In the genomic region with DNA sequence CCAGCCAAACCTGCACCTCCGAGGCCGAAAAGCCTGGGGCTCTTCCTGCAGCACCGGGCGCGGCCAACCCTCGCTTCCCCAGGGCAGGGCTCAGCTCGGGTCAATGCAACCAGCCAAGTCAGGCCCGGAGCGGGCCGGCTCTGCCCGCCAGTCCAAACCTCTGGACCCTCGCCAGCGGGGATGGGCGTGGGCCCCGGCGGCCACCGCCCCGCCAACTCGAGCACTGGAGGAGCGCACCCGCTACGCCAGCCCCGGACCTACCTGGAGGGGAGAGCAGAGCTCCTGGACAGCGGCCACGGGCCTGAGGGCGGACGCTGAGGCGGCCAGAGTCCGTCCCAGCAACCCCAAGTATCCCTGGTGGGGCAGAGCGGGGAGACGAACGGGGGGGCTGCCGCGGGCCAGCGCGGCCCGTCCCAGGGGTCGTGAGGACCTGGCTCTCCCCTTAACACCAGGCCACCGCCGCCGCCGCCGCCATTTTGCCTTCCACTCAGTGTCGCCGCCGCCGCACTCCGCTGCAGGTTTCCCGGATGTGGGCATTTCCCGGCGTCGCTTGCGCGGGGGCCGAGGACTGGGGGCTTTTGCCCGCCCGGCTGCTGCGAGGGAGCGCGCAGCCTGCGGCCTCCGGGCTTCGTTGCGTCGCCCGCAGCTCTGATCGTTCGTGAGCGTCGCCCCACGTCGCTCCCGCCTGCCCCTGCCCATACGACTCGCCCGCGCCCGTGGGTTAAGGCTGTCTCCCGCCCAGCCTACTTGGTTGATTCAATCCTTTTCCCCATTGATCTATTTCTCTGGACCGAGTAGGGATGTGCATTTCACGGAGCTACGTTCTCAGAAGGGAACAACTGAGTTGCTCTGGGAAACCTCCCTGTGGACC, we compare ENCODE assay signal across 8 cellular contexts. TPM values are rescaled to one million over a fixed set of nuclear protein-coding genes. Genes with fewer than 3 reads are reported as not detected.
DNase-seq lines count a peak whose midpoint lies in the region; ATAC-seq and TF ChIP-seq lines count a peak whose summit lies in the region.

A gene (minus strand): TSS at position 514 of the 871 bp plus-strand sequence. CDS start 15,975 bp downstream, outside the sequence.

- TF ChIP-seq EP300 in tibial nerve (IDR thresholded peaks at IDR 0.05) = peak in 1 of 2 donors; percentile 94

- H3K9me3 ChIP-seq in trophoblast cell (ENCODE audit: insufficient read depth, low read depth, low read length) = no peaks in the 10 kb centered on the region
- H3K9me3 ChIP-seq in tibial nerve = no peaks in the 10 kb centered on the region

- H3K27me3 ChIP-seq in trophoblast cell (ENCODE audit: insufficient read depth, low read length) = no peaks in the 10 kb centered on the region
- H3K27me3 ChIP-seq in tibial nerve = no peaks in the 10 kb centered on the region

- peak within 1 kb of the TSS; percentile 94 for H3K9ac ChIP-seq in trophoblast cell (ENCODE audit: low read length)

- peak within 1 kb of the TSS; percentile 74 for H3K4me3 ChIP-seq in GM12875 (ENCODE audit: low read depth, low read length)
- H3K4me3 ChIP-seq in trophoblast cell (ENCODE audit: low read depth, low read length) = peak within 1 kb of the TSS; percentile 87
- peak within 1 kb of the TSS; percentile 70 to 99 (median 98) for H3K4me3 ChIP-seq in tibial nerve

- H4K91ac ChIP-seq in trophoblast cell (ENCODE audit: low read depth, low read length) = peak within 1 kb of the TSS; percentile 98

- H3K27ac ChIP-seq in trophoblast cell (ENCODE audit: low read depth, low read length) = peak within 1 kb of the TSS; percentile 100
- peak within 1 kb of the TSS; percentile 93 to 100 (median 98) for H3K27ac ChIP-seq in tibial nerve

- peaks cover 9% of the 10 kb centered on the region for H3K79me1 ChIP-seq in trophoblast cell (ENCODE audit: low read length)

- peak within 1 kb of the TSS; percentile 96 for H3K14ac ChIP-seq in trophoblast cell (ENCODE audit: low read length)

- peak within 1 kb of the TSS; percentile 90 for H3K4ac ChIP-seq in trophoblast cell (ENCODE audit: low read depth, low read length)

- peak within 1 kb of the TSS; percentile 95 for H4K12ac ChIP-seq in trophoblast cell (ENCODE audit: low read depth, low read length)

- TF ChIP-seq CTCF in GM12875 (IDR thresholded peaks at IDR 0.05; ENCODE audit: borderline replicate concordance, insufficient read depth, low read depth, low read length) (no peak), tibial nerve (IDR thresholded peaks at IDR 0.05) (peak in 2 of 5 experiments; percentile 15 to 39)

- peak; percentile 19 to 72 for TF ChIP-seq POLR2A in tibial nerve (IDR thresholded peaks at IDR 0.05)

- H3K36me3 ChIP-seq in trophoblast cell (ENCODE audit: control insufficient read depth in 1 of 2, insufficient read depth in 2 of 2, low read length in 2 of 2) = peaks cover 1 to 2% of the 10 kb centered on the region in 2 experiments
- peaks cover 0 to 7% (median 0%) of the 10 kb centered on the region in 3 donors for H3K36me3 ChIP-seq in tibial nerve

- ATAC-seq in HG02759 (IDR thresholded peaks at IDR 0.05; ENCODE audit: unreplicated experiment) (peak; percentile 91), Right ventricle myocardium superior (ENCODE audit: poor library complexity) (peak; percentile 95)

- no peak within 1 kb of the TSS for H2BK12ac ChIP-seq in trophoblast cell (ENCODE audit: low read length)

- DNase-seq in NCI-H128 (lab: John Stamatoyannopoulos, UW; ENCODE audit: unreplicated experiment) (peak; percentile 64), SW 1271 (lab: John Stamatoyannopoulos, UW) (peak; percentile 37 to 69), Right ventricle myocardium superior (peak; percentile 95), trophoblast cell (peak; percentile 94 to 97), tibial nerve (ENCODE audit: low spot score in 2 of 2) (peak; percentile 76 to 84)
- DNase-seq in activated naive CD8-positive, alpha-beta T cell treated with anti-CD3 and anti-CD28 coated beads, Interleukin-2, amount 50 U/mL, for 16 hours (ENCODE audit: low read depth, low spot score) = peak; percentile 86

- H3K23ac ChIP-seq in trophoblast cell (ENCODE audit: low read length) = no peak within 1 kb of the TSS

- H4K8ac ChIP-seq in trophoblast cell (ENCODE audit: low read depth, low read length) = peak within 1 kb of the TSS; percentile 99

- peak within 1 kb of the TSS; percentile 97 for H3K18ac ChIP-seq in trophoblast cell (ENCODE audit: low read length)

- H2AFZ ChIP-seq in trophoblast cell (ENCODE audit: insufficient read depth, low read length, poor library complexity) = peak within 1 kb of the TSS; percentile 90

- H2AK5ac ChIP-seq in trophoblast cell (ENCODE audit: low read length) = peak within 1 kb of the TSS; percentile 70

- peak within 1 kb of the TSS; percentile 95 for H2BK5ac ChIP-seq in trophoblast cell (ENCODE audit: low read depth, low read length, poor library complexity)

- WGBS in trophoblast cell (ENCODE audit: extremely low coverage, insufficient coverage, insufficient read length) = no CpG with 5 or more reads among the region's 82 CpGs
- 0% methylated on average over 42 to 48 of the region's 82 CpGs for WGBS in tibial nerve, 2 donors

- H3K4me2 ChIP-seq in trophoblast cell (ENCODE audit: low read length) = peak within 1 kb of the TSS; percentile 59

- peaks cover 13% of the 10 kb centered on the region for H3K79me2 ChIP-seq in trophoblast cell (ENCODE audit: control insufficient read depth, insufficient read depth, low read length, poor library complexity)

- H2BK120ac ChIP-seq in trophoblast cell (ENCODE audit: insufficient read depth, low read length, poor library complexity) = peak within 1 kb of the TSS; percentile 92

- H3K4me1 ChIP-seq in trophoblast cell (ENCODE audit: control insufficient read depth in 1 of 2, insufficient read depth in 2 of 2, low read length in 2 of 2) (peaks cover 0 to 2% of the 10 kb centered on the region in 2 experiments), tibial nerve (peaks cover 3 to 46% (median 12%) of the 10 kb centered on the region in 4 donors)

- intact Hi-C loops in Right ventricle myocardium superior (cut with DNase I) = no loop called here

RNA-seq across cellular contexts. Expression of the gene that starts here (rescaled TPM):
- total RNA-seq in Right ventricle myocardium superior (9.1 TPM), tibial nerve (10 to 100 TPM; 21.0 to 25.8 (median 24.3) TPM)
- polyA plus RNA-seq in trophoblast cell (2013) = 8.8 and 8.9 TPM in 2 replicates

Comparison
In these comparisons a context has a peak if more than half of its experiments do, and no peak if none do; other contexts are left out.
1. Peak in every context shown above with its lines: DNase-seq, ATAC-seq, H3K4me3 ChIP-seq and H3K27ac ChIP-seq.